9 cellular contexts compared by ENCODE assay signal in genomic region chr2:88059979-88060906, GRCh38. TPM values are rescaled to one million over a fixed set of nuclear protein-coding genes. Genes with fewer than 3 reads are reported as not detected.
DNase-seq lines count a peak whose midpoint lies in the region; ATAC-seq and TF ChIP-seq lines count a peak whose summit lies in the region.
"Had no signal": no experiment of that assay in that cellular context is flagged by ENCODE, and none has a peak within 500 bp of the region (broad histone marks: within the 10 kb centered on the region; RNA-seq: fewer than 3 reads in every experiment).

No MANE protein-coding gene starts in this region.

- no peaks in the 10 kb centered on the region for H3K27me3 ChIP-seq in foreskin keratinocyte
- H3K27me3 ChIP-seq in psoas muscle (ENCODE audit: insufficient read depth in 3 of 3, low read length in 2 of 3): no peaks in the 10 kb centered on the region

- WGBS in psoas muscle, 3 donors: 40 to 54% (median 40%) methylated on average over 5 of the region's 5 CpGs

- no peak overlapping the region for H3K4me3 ChIP-seq in psoas muscle

- no peaks in the 10 kb centered on the region for H3K36me3 ChIP-seq in psoas muscle (ENCODE audit: insufficient read depth in 1 of 2, low read depth in 1 of 2)

- POLR2A ChIA-PET in WTC11 (lab: Charles Lee): interaction anchor here (0.6 to 1.4 kb wide), 8 partner anchors 11 to 1568 kb away, joined by 3 to 6 read pairs (median 4); partner anchors contain the start of genes RNU2-63P and THNSL2

- no peaks in the 10 kb centered on the region for H3K4me1 ChIP-seq in foreskin keratinocyte
- peaks cover 5% of the 10 kb centered on the region for H3K4me1 ChIP-seq in psoas muscle

- H3K27ac Mint-ChIP-seq in WTC11: no peak overlapping the region
- H3K27ac Mint-ChIP-seq: dendritic cell treated with granulocyte-macrophage colony-stimulating factor and Interleukin-4, amounts not matched to agents 40 ng/mL and 50 ng/mL, for 4 days had no signal

- H3K36me3 Mint-ChIP-seq in WTC11: no peaks in the 10 kb centered on the region

- H3K9me3 Mint-ChIP-seq in WTC11: no peaks in the 10 kb centered on the region
- H3K9me3 Mint-ChIP-seq: dendritic cell treated with granulocyte-macrophage colony-stimulating factor and Interleukin-4, amounts not matched to agents 40 ng/mL and 50 ng/mL, for 4 days had no signal

- intact Hi-C loops in psoas muscle (cut with DNase I): loop anchor here (1.0 to 5.0 kb wide), 5 partner anchors 37 to 127 kb away; no protein-coding TSS in a partner anchor

- ATAC-seq in HG02759 (IDR thresholded peaks at IDR 0.05; ENCODE audit: unreplicated experiment): peak; percentile 31
- peak; percentile 62 for ATAC-seq in WTC11
- peak; percentile 59 for ATAC-seq in foreskin keratinocyte
- ATAC-seq in psoas muscle: peak; percentile 51 to 66 (median 60)
- ATAC-seq in HG03571 (IDR thresholded peaks at IDR 0.05; ENCODE audit: unreplicated experiment): no peak

- 0 out of 2 replicates have a peak, but pooled peaks have one; percentile 23 for TF ChIP-seq CTCF in WTC11 (IDR thresholded peaks at IDR 0.05)
- TF ChIP-seq CTCF in foreskin keratinocyte (conservative IDR thresholded peaks at IDR 0.05): peak; percentile 89
- peak; percentile 84 for TF ChIP-seq CTCF in psoas muscle (IDR thresholded peaks at IDR 0.05)

- DNase-seq in 8988T: peak; percentile 53
- peak; percentile 65 for DNase-seq in ELR (ENCODE audit: low read depth)
- peak; percentile 82 for DNase-seq in NCI-H2107 treated with DMSO at 0.1 percent for 48 hours (lab: John Stamatoyannopoulos, UW; ENCODE audit: unreplicated experiment)
- DNase-seq in WTC11 (ENCODE audit: low spot score): peak; percentile 22
- peak in 1 of 2 donors; percentile 47 for DNase-seq in foreskin keratinocyte
- DNase-seq in psoas muscle: no peak

- no peak overlapping the region for H3K4me3 Mint-ChIP-seq in WTC11
- H3K4me3 Mint-ChIP-seq: dendritic cell treated with granulocyte-macrophage colony-stimulating factor and Interleukin-4, amounts not matched to agents 40 ng/mL and 50 ng/mL, for 4 days had no signal

- peaks cover 16% of the 10 kb centered on the region for H3K4me1 Mint-ChIP-seq in WTC11

- no peaks in the 10 kb centered on the region for H3K27me3 Mint-ChIP-seq in WTC11 (ENCODE audit: low read depth)
- H3K27me3 Mint-ChIP-seq: dendritic cell treated with granulocyte-macrophage colony-stimulating factor and Interleukin-4, amounts not matched to agents 40 ng/mL and 50 ng/mL, for 4 days had no signal

- no peak overlapping the region for H3K27ac ChIP-seq in foreskin keratinocyte
- no peak overlapping the region for H3K27ac ChIP-seq in psoas muscle

- CTCF ChIA-PET in WTC11 (lab: Charles Lee): interaction anchor here (0.6 to 4.2 kb wide), 62 partner anchors 8 to 612 kb away, joined by 3 to 200 read pairs (median 6); partner anchors contain the start of genes RNU2-63P and THNSL2

- H3K9me3 ChIP-seq in psoas muscle: no peaks in the 10 kb centered on the region

TF ChIP-seq in WTC11, 78 proteins besides CTCF, POLR2A, EP300 and RAD21:
- TF ChIP-seq GABPB1 (CRISPR knock-in tag; IDR thresholded peaks at IDR 0.05): peak; percentile 52; the same call in 1 of the 2 replicates
- TF ChIP-seq FOXJ3 (CRISPR knock-in tag; IDR thresholded peaks at IDR 0.05; ENCODE audit: borderline replicate concordance): no peak

RNA-seq across cellular contexts. Expression of gene KRCC1, which starts 4.7 kb away (rescaled TPM):
- 7.6 to 9.6 TPM (median 9.3 TPM) in 3 replicates for total RNA-seq in WTC11 (2021)
- 23.0 and 23.2 TPM in 2 replicates for total RNA-seq in foreskin keratinocyte
- polyA plus RNA-seq in foreskin keratinocyte: 17.1 and 18.9 TPM in 2 replicates
- 10 to 100 TPM; 10.8 to 24.1 (median 18.7) TPM for total RNA-seq in psoas muscle
- 10 to 100 TPM; 19.1 to 44.4 (median 20.1) TPM for polyA plus RNA-seq in psoas muscle

RNA-seq across cellular contexts. Expression of gene SMYD1, which starts 7.4 kb away (rescaled TPM):
- total RNA-seq in WTC11 (2021) (not detected in 3 replicates), foreskin keratinocyte (not detected in 2 replicates), psoas muscle (100 to 1,000 TPM; 143 to 325 (median 232) TPM)
- polyA plus RNA-seq in foreskin keratinocyte (not detected in 2 replicates), psoas muscle (100 to 1,000 TPM in 1 of 3 donors, 10 to 100 TPM in 1, 1 to 10 TPM in 1; 8.0 to 112 (median 57.2) TPM)

RNA-seq across cellular contexts. Expression of gene RNU2-63P, which starts 43.9 kb away (rescaled TPM):
- total RNA-seq in WTC11 (2021) (2.5 to 7.7 TPM (median 5.2 TPM) in 3 replicates), foreskin keratinocyte (6.8 and 46.8 TPM in 2 replicates), psoas muscle (1 to 10 TPM in 1 of 4 donors, not detected in 3; 5.0 TPM)
- polyA plus RNA-seq in foreskin keratinocyte (not detected in 2 replicates), psoas muscle (not detected)

Comparison
In these comparisons a context has a peak if more than half of its experiments do, and no peak if none do; other contexts are left out.
1. DNase-seq: peak in 8988T (single experiment), ELR (single experiment), NCI-H2107 treated with DMSO at 0.1 percent for 48 hours (single experiment) and WTC11 (single experiment); none in psoas muscle (0 of 2).
2. CTCF ChIP-seq: peak in every context shown above with its lines; median percentile 89 in foreskin keratinocyte; 84 in psoas muscle; 23 in WTC11.
3. RNA of gene SMYD1, which starts 7.4 kb away (total RNA-seq): 143 to 325 TPM in psoas muscle; not detected in WTC11 and not detected in foreskin keratinocyte; every median in the first group is over 100 times any median in the second.